Comparison of ENCODE assay signal across 18 cellular contexts in genomic region chr18:69031571-69032451, GRCh38.
"Had no signal": no experiment of that assay in that cellular context is flagged by ENCODE, and none has a peak within 500 bp of the region (broad histone marks: within the 10 kb centered on the region; RNA-seq: fewer than 3 reads in every experiment).

No MANE protein-coding gene starts in this region.

- DNase-seq: cortex of kidney; effector memory CD8-positive, alpha-beta T cell; erythroblast; esophagus squamous epithelium; left ventricle myocardium superior; lower lobe of right lung; natural killer cell; occipital lobe; pancreas; right lobe of liver; small intestine; stimulated activated CD4-positive, alpha-beta T cell treated with anti-CD3 and anti-CD28 coated beads, Interleukin-15, amount 100 ng/mL, for 24 hours; stimulated activated CD4-positive, alpha-beta T cell treated with anti-CD3 and anti-CD28 coated beads, Interleukin-2, amount 100 ng/mL, for 48 hours; stimulated activated naive CD4-positive, alpha-beta T cell; stimulated activated naive CD8-positive, alpha-beta T cell treated with anti-CD3 and anti-CD28 coated beads, Interleukin-15, amount 100 ng/mL, for 72 hours; transverse colon had no signal

- H3K36me3 ChIP-seq: esophagus squamous epithelium, lower lobe of right lung, pancreas, right lobe of liver, suprapubic skin, transverse colon, vagina had no signal

- H3K9me3 ChIP-seq: esophagus squamous epithelium, lower lobe of right lung, pancreas, right lobe of liver, suprapubic skin, transverse colon, vagina had no signal

- H3K4me3 ChIP-seq: esophagus squamous epithelium, lower lobe of right lung, pancreas, right lobe of liver, suprapubic skin, transverse colon, vagina had no signal

- H3K27ac ChIP-seq: esophagus squamous epithelium, lower lobe of right lung, pancreas, right lobe of liver, suprapubic skin, transverse colon, vagina had no signal

- H3K4me1 ChIP-seq: esophagus squamous epithelium, lower lobe of right lung, pancreas, right lobe of liver, suprapubic skin, transverse colon, vagina had no signal

- H3K27me3 ChIP-seq: esophagus squamous epithelium, pancreas, right lobe of liver, suprapubic skin, transverse colon, vagina had no signal

- ATAC-seq: effector memory CD8-positive, alpha-beta T cell; left ventricle myocardium superior; lower lobe of right lung; natural killer cell; pancreas; right lobe of liver; stimulated activated naive CD8-positive, alpha-beta T cell treated with anti-CD3 and anti-CD28 coated beads, Interleukin-15, amount 100 ng/mL, for 72 hours had no signal
